In genomic region chr1:200741808-200742207, GRCh38 we compare ENCODE assay signal across 9 cellular contexts. TPM values are rescaled to one million over a fixed set of nuclear protein-coding genes. Genes with fewer than 3 reads are reported as not detected.
DNase-seq lines count a peak whose midpoint lies in the region; ATAC-seq and TF ChIP-seq lines count a peak whose summit lies in the region.
"Had no signal": no experiment of that assay in that cellular context is flagged by ENCODE, and none has a peak within 500 bp of the region (broad histone marks: within the 10 kb centered on the region; RNA-seq: fewer than 3 reads in every experiment).

No MANE protein-coding gene starts in this region.

- H2AFZ ChIP-seq in ACC112 (ENCODE audit: low read length, unreplicated experiment) (no peak overlapping the region), H9 (ENCODE audit: low read length) (no peak overlapping the region)

- H3K4me2 ChIP-seq in H9 (ENCODE audit: insufficient read depth, insufficient read length, low read length), result peak overlapping the region; percentile 67

- peaks cover 4% of the 10 kb centered on the region for H3K79me1 ChIP-seq in H9 (ENCODE audit: insufficient read depth, low read depth, low read length, poor library complexity, severe bottlenecking)

- no peak overlapping the region for H3K4ac ChIP-seq in H9 (ENCODE audit: low read depth, low read length)

- no peak overlapping the region for H3K56ac ChIP-seq in H9 (ENCODE audit: insufficient read length, low read depth, low read length)

- H3K27ac Mint-ChIP-seq in H9 (no peak overlapping the region), mesothelial cell of epicardium (peak overlapping the region; percentile 43)

- H3K27me3 Mint-ChIP-seq in H9 (ENCODE audit: low read depth) (peaks cover 7% of the 10 kb centered on the region; the same call in 1 of the 2 replicates), mesothelial cell of epicardium (ENCODE audit: low read depth) (no peaks in the 10 kb centered on the region)

- H3K14ac ChIP-seq in H9 (ENCODE audit: insufficient read depth, low read length), result no peak overlapping the region

- H2BK120ac ChIP-seq in H9 (ENCODE audit: low read depth, low read length, poor library complexity, severe bottlenecking), result no peak overlapping the region

- peaks cover 12% of the 10 kb centered on the region for H3K23me2 ChIP-seq in H9 (ENCODE audit: insufficient read length, low read depth, low read length, poor library complexity, severe bottlenecking)

- H3K79me2 ChIP-seq in ACC112 (ENCODE audit: control insufficient read depth, insufficient read depth, low read length, unreplicated experiment), result peaks cover 74% of the 10 kb centered on the region
- H3K79me2 ChIP-seq in H9 (ENCODE audit: insufficient read depth, low read length), result peaks cover 23% of the 10 kb centered on the region; the same call in 1 of the 2 replicates

- no peak overlapping the region for H3K27ac ChIP-seq in ACC112 (ENCODE audit: low read depth, low read length)
- H3K27ac ChIP-seq in H9 (ENCODE audit: insufficient read length, low read depth, low read length), result no peak overlapping the region
- no peak overlapping the region for H3K27ac ChIP-seq in brain microvascular endothelial cell

- TF ChIP-seq CTCF in H9 (conservative IDR thresholded peaks at IDR 0.05) (no peak), brain microvascular endothelial cell (IDR thresholded peaks at IDR 0.05; ENCODE audit: low read depth, low read length, missing control alignments) (no peak), mesothelial cell of epicardium (IDR thresholded peaks at IDR 0.05; ENCODE audit: unreplicated experiment) (no peak), lower leg skin (IDR thresholded peaks at IDR 0.05) (no peak)

- no peak overlapping the region for H2BK12ac ChIP-seq in H9 (ENCODE audit: insufficient read length, low read depth, low read length)

- no peak overlapping the region for H3K23ac ChIP-seq in H9 (ENCODE audit: insufficient read length, low read depth, low read length)

- H3K36me3 Mint-ChIP-seq in H9 (ENCODE audit: insufficient read depth in 1 of 3, low read depth in 3 of 3) (peaks cover 3 to 6% (median 5%) of the 10 kb centered on the region in 3 experiments; a peak in 6 of 7 replicates), mesothelial cell of epicardium (peaks cover 4% of the 10 kb centered on the region)

- H3K4me3 ChIP-seq in ACC112 (ENCODE audit: low read depth, low read length) (peak overlapping the region; percentile 90), brain microvascular endothelial cell (ENCODE audit: low read depth, low read length) (peak overlapping the region; percentile 92), lower leg skin (ENCODE audit: low read depth, poor library complexity, severe bottlenecking) (no peak overlapping the region)

- H3K27me3 ChIP-seq in ACC112 (ENCODE audit: insufficient read depth, low read length) (no peaks in the 10 kb centered on the region), H9 (ENCODE audit: insufficient read depth, low read length) (no peaks in the 10 kb centered on the region), brain microvascular endothelial cell (replicated peaks) (no peaks in the 10 kb centered on the region)

- H4K91ac ChIP-seq in H9 (ENCODE audit: insufficient read length, low read depth, low read length), result no peak overlapping the region

- H3K9me3 ChIP-seq in H9 (ENCODE audit: control insufficient read depth, low read depth, low read length), result no peaks in the 10 kb centered on the region

- H4K20me1 ChIP-seq in H9 (ENCODE audit: control insufficient read depth, insufficient read depth, insufficient read length), result no peaks in the 10 kb centered on the region

- in situ Hi-C loops in brain microvascular endothelial cell (cut with HindIII; ENCODE audit: low pct_ligation_motif_present, low sequenced_read_pairs), result no loop called here

- peaks cover 36 to 43% of the 10 kb centered on the region in 2 experiments for H3K4me1 Mint-ChIP-seq in H9
- peaks cover 53% of the 10 kb centered on the region for H3K4me1 Mint-ChIP-seq in mesothelial cell of epicardium

- H3K4me3 Mint-ChIP-seq in H9 (peak overlapping the region; percentile 99 to 100; a peak in 4 of 5 replicates), mesothelial cell of epicardium (peak overlapping the region; percentile 92)

- H3K18ac ChIP-seq in H9 (ENCODE audit: insufficient read length, low read depth, low read length), result no peak overlapping the region

- no peak overlapping the region for H3K9ac ChIP-seq in H9 (ENCODE audit: extremely low read depth, insufficient read length, low read length)

- no peak for TF ChIP-seq POLR2A in lower leg skin (IDR thresholded peaks at IDR 0.05)

- no peak overlapping the region for H2BK15ac ChIP-seq in H9 (ENCODE audit: low read depth, low read length)

- H3K9me3 Mint-ChIP-seq in H9, result no peaks in the 10 kb centered on the region
- peaks cover 5% of the 10 kb centered on the region for H3K9me3 Mint-ChIP-seq in mesothelial cell of epicardium

- DNase-seq in H9 (no peak), brain microvascular endothelial cell (no peak), mesothelial cell of epicardium (ENCODE audit: low spot score in 2 of 2, unreplicated experiment in 2 of 2) (no peak), putamen (ENCODE audit: low spot score) (no peak), lower leg skin (ENCODE audit: low spot score in 2 of 2) (no peak)
- no peak for DNase-seq in activated CD4-positive, alpha-beta T cell treated with anti-CD3 and anti-CD28 coated beads for 4 hours
- DNase-seq: SHP77 had no signal

- H2BK20ac ChIP-seq in H9 (ENCODE audit: low read depth, low read length, poor library complexity, severe bottlenecking), result no peak overlapping the region

- H4K5ac ChIP-seq in H9 (ENCODE audit: insufficient read length, low read depth, low read length), result no peak overlapping the region

- no peak for ATAC-seq in GM21390 (IDR thresholded peaks at IDR 0.05; ENCODE audit: unreplicated experiment)

- no CpG with 5 or more reads among the region's 2 CpGs for WGBS in H9 (ENCODE audit: extremely low coverage, insufficient read length, low lambda C conversion rate)
- WGBS in lower leg skin, 2 donors, result 15 to 16% methylated on average over 2 of the region's 2 CpGs

- no peak overlapping the region for H4K8ac ChIP-seq in H9 (replicated peaks; ENCODE audit: insufficient read length, low read depth, low read length)

- H3T11ph ChIP-seq in H9 (ENCODE audit: low read length), result no peak overlapping the region

- H3K4me1 ChIP-seq in ACC112 (ENCODE audit: control insufficient read depth, insufficient read depth, low read length, unreplicated experiment) (peaks cover 10% of the 10 kb centered on the region), H9 (ENCODE audit: insufficient read depth, low read length) (peaks cover 2% of the 10 kb centered on the region; the same call in 1 of the 2 replicates)

- H2AK5ac ChIP-seq in H9 (ENCODE audit: insufficient read length, low read length), result no peak overlapping the region

- no peak overlapping the region for H2BK5ac ChIP-seq in H9 (ENCODE audit: insufficient read length, low read length)

- peaks cover 2% of the 10 kb centered on the region; the same call in 1 of the 2 replicates for H3K36me3 ChIP-seq in ACC112 (ENCODE audit: insufficient read depth, low read length)
- H3K36me3 ChIP-seq in brain microvascular endothelial cell (replicated peaks), result no peaks in the 10 kb centered on the region

- intact Hi-C loops in lower leg skin (cut with DNase I; ENCODE audit: low total_unique reads), result no loop called here

RNA-seq across cellular contexts. Expression of gene CAMSAP2, which starts 3.1 kb away (rescaled TPM):
- total RNA-seq in H9 (2021) (30.7 and 33.7 TPM in 2 replicates), mesothelial cell of epicardium (47.9 to 48.2 TPM (median 48.2 TPM) in 3 replicates), lower leg skin (10 to 100 TPM; 22.5 to 41.3 (median 36.1) TPM)
